Comparison of ENCODE assay signal across 8 cellular contexts in genomic region chr17:44324092-44324570, GRCh38. TPM values are rescaled to one million over a fixed set of nuclear protein-coding genes. Genes with fewer than 3 reads are reported as not detected.
DNase-seq lines count a peak whose midpoint lies in the region; ATAC-seq and TF ChIP-seq lines count a peak whose summit lies in the region.

No MANE protein-coding gene starts in this region.

- no peaks in the 10 kb centered on the region for H3K9me3 ChIP-seq in CD4-positive, CD25-positive, alpha-beta regulatory T cell (ENCODE audit: control insufficient read depth in 2 of 2, low read length in 2 of 2)
- H3K9me3 ChIP-seq in WERI-Rb-1 (ENCODE audit: severe bottlenecking) (peaks cover 8% of the 10 kb centered on the region), heart left ventricle (no peaks in the 10 kb centered on the region), sigmoid colon (no peaks in the 10 kb centered on the region)

- TF ChIP-seq POLR2A in heart left ventricle (IDR thresholded peaks at IDR 0.05) (no peak), sigmoid colon (IDR thresholded peaks at IDR 0.05) (no peak)

- H3K27ac Mint-ChIP-seq in CD4-positive, CD25-positive, alpha-beta regulatory T cell: no peak overlapping the region

- H3K36me3 ChIP-seq in CD4-positive, CD25-positive, alpha-beta regulatory T cell (ENCODE audit: control insufficient read depth, insufficient read depth, low read length): peaks cover 21% of the 10 kb centered on the region
- H3K36me3 ChIP-seq in WERI-Rb-1 (peaks cover 41% of the 10 kb centered on the region), heart left ventricle (peaks cover 0 to 35% (median 31%) of the 10 kb centered on the region in 9 donors), sigmoid colon (peaks cover 22 to 36% (median 31%) of the 10 kb centered on the region in 4 donors)

- 0 to 2% (median 1%) methylated on average over 7 to 38 of the region's 38 CpGs for WGBS in heart left ventricle, 4 donors
- 1 to 2% methylated on average over 38 of the region's 38 CpGs for WGBS in sigmoid colon, 2 donors

- peak overlapping the region; percentile 93 for H3K27ac ChIP-seq in CD4-positive, CD25-positive, alpha-beta regulatory T cell (ENCODE audit: insufficient read depth, low read length, poor library complexity, severe bottlenecking)
- H3K27ac ChIP-seq in WERI-Rb-1 (peak overlapping the region; percentile 87), heart left ventricle (peak overlapping the region in 11 of 12 donors; percentile 72 to 98 (median 95)), sigmoid colon (peak overlapping the region; percentile 94 to 99 (median 97))

- TF ChIP-seq CTCF in WERI-Rb-1 (IDR thresholded peaks at IDR 0.05; ENCODE audit: low read depth, low read length) (no peak), heart left ventricle (IDR thresholded peaks at IDR 0.05) (no peak), sigmoid colon (IDR thresholded peaks at IDR 0.05) (no peak)

- H3K4me1 Mint-ChIP-seq in CD4-positive, CD25-positive, alpha-beta regulatory T cell: peaks cover 2 to 45% (median 10%) of the 10 kb centered on the region in 4 donors

- peaks cover 0 to 2% (median 0%) of the 10 kb centered on the region in 7 donors for H3K9me3 Mint-ChIP-seq in CD4-positive, CD25-positive, alpha-beta regulatory T cell

- no peak for ATAC-seq in CD4-positive, CD25-positive, alpha-beta regulatory T cell (ENCODE audit: low read depth in 2 of 2)
- ATAC-seq in heart left ventricle: peak in 1 of 4 donors; percentile 3

- TF ChIP-seq EP300 in sigmoid colon (IDR thresholded peaks at IDR 0.05): no peak

- H3K27me3 ChIP-seq in CD4-positive, CD25-positive, alpha-beta regulatory T cell (ENCODE audit: control insufficient read depth, insufficient read depth, low read length): no peaks in the 10 kb centered on the region
- no peaks in the 10 kb centered on the region for H3K27me3 ChIP-seq in WERI-Rb-1 (ENCODE audit: insufficient read depth, low read depth, severe bottlenecking)
- no peaks in the 10 kb centered on the region for H3K27me3 ChIP-seq in heart left ventricle
- no peaks in the 10 kb centered on the region for H3K27me3 ChIP-seq in sigmoid colon

- intact Hi-C loops in heart left ventricle (cut with DNase I): loop anchor here in 3 of 10 donors (2.0 kb wide), 2 partner anchors 105 to 107 kb away; partner anchors contain the start of gene UBTF (in 2 of the 3)
- intact Hi-C loops in sigmoid colon (cut with DNase I): loop anchor here (1.0 kb wide), 2 partner anchors 16 to 103 kb away; partner anchors contain the start of gene RUNDC3A

- H3K36me3 Mint-ChIP-seq in CD4-positive, CD25-positive, alpha-beta regulatory T cell: peaks cover 4% of the 10 kb centered on the region

- POLR2A ChIA-PET in HEK293T (lab: Yijun Ruan, JAX): interaction anchor here (1.0 to 2.0 kb wide), 6 partner anchors 23 to 201 kb away, joined by 3 to 11 read pairs (median 4); partner anchors contain the start of genes HDAC5, TMUB2 and UBTF

- H3K4me1 ChIP-seq in CD4-positive, CD25-positive, alpha-beta regulatory T cell (ENCODE audit: control insufficient read depth, insufficient read depth, low read length, poor library complexity, severe bottlenecking): peaks cover 18% of the 10 kb centered on the region
- H3K4me1 ChIP-seq in heart left ventricle: peaks cover 5 to 38% (median 22%) of the 10 kb centered on the region in 12 donors
- peaks cover 0 to 35% (median 26%) of the 10 kb centered on the region in 4 donors for H3K4me1 ChIP-seq in sigmoid colon

- CTCF ChIA-PET in HEK293T (lab: Yijun Ruan, JAX): interaction anchor here (1.1 kb wide), 1 partner anchor 39 kb away, joined by 3 read pairs; the partner anchor contains the start of gene FAM171A2

- peak overlapping the region; percentile 74 to 86 (median 80) for H3K4me3 Mint-ChIP-seq in CD4-positive, CD25-positive, alpha-beta regulatory T cell

- H3K27me3 Mint-ChIP-seq in CD4-positive, CD25-positive, alpha-beta regulatory T cell: peaks cover 5% of the 10 kb centered on the region

- DNase-seq in CD4-positive, CD25-positive, alpha-beta regulatory T cell: no peak
- DNase-seq in HEK293T (ENCODE audit: extremely low spot score): no peak
- no peak for DNase-seq in WERI-Rb-1
- no peak for DNase-seq in heart left ventricle
- no peak for DNase-seq in sigmoid colon
- no peak for DNase-seq in SHP77 (lab: John Stamatoyannopoulos, UW)
- no peak for DNase-seq in NCI-H345 (lab: John Stamatoyannopoulos, UW)
- no peak for DNase-seq in NCI-H446 (lab: John Stamatoyannopoulos, UW)

- H3K4me3 ChIP-seq in CD4-positive, CD25-positive, alpha-beta regulatory T cell (ENCODE audit: low read depth, low read length): peak overlapping the region; percentile 41
- H3K4me3 ChIP-seq in WERI-Rb-1 (ENCODE audit: low read depth, low read length) (peak overlapping the region; percentile 91), heart left ventricle (peak overlapping the region; percentile 82 to 99 (median 94)), sigmoid colon (peak overlapping the region; percentile 67 to 97 (median 88))

TF ChIP-seq in HEK293T, 16 proteins besides CTCF, POLR2A, EP300 and RAD21:
- TF ChIP-seq NFRKB (IDR thresholded peaks at IDR 0.05) (no peak), L3MBTL2 (conservative IDR thresholded peaks at IDR 0.05) (peak; percentile 85)

RNA-seq across cellular contexts. Expression of gene SLC25A39, which starts 0.5 kb away (rescaled TPM):
- total RNA-seq in CD4-positive, CD25-positive, alpha-beta regulatory T cell: 64.7 TPM
- polyA plus RNA-seq in CD4-positive, CD25-positive, alpha-beta regulatory T cell: 100 to 1,000 TPM in 1 of 4 donors, 10 to 100 TPM in 3; 93.8 to 112 (median 98.4) TPM
- total RNA-seq in heart left ventricle (10 to 100 TPM; 37.2 to 78.5 (median 49.7) TPM), sigmoid colon (10 to 100 TPM; 39.0 to 51.8 (median 43.3) TPM)
- polyA plus RNA-seq in heart left ventricle (10 to 100 TPM; 60.2 to 96.0 TPM), sigmoid colon (100 to 1,000 TPM; 121 to 163 (median 136) TPM)

RNA-seq across cellular contexts. Expression of gene RUNDC3A, which starts 15.7 kb away (rescaled TPM):
- 0.27 TPM for total RNA-seq in CD4-positive, CD25-positive, alpha-beta regulatory T cell
- under 1 TPM in 1 of 4 donors, not detected in 3; 0.96 TPM for polyA plus RNA-seq in CD4-positive, CD25-positive, alpha-beta regulatory T cell
- 1 to 10 TPM in 2 of 9 donors, under 1 TPM in 6, not detected in 1; 0.27 to 1.3 (median 0.57) TPM for total RNA-seq in heart left ventricle
- under 1 TPM; 0.19 to 0.57 TPM for polyA plus RNA-seq in heart left ventricle
- 10 to 100 TPM in 1 of 4 donors, 1 to 10 TPM in 3; 1.2 to 10.5 (median 6.0) TPM for total RNA-seq in sigmoid colon
- polyA plus RNA-seq in sigmoid colon: 1 to 10 TPM in 2 of 3 donors, under 1 TPM in 1; 0.46 to 2.5 (median 1.2) TPM

RNA-seq across cellular contexts. Expression of gene GRN, which starts 21.0 kb away (rescaled TPM):
- 24.3 TPM for total RNA-seq in CD4-positive, CD25-positive, alpha-beta regulatory T cell
- 10 to 100 TPM; 29.1 to 39.4 (median 33.7) TPM for polyA plus RNA-seq in CD4-positive, CD25-positive, alpha-beta regulatory T cell
- total RNA-seq in heart left ventricle (100 to 1,000 TPM in 8 of 9 donors, 10 to 100 TPM in 1; 94.8 to 451 (median 196) TPM), sigmoid colon (100 to 1,000 TPM; 141 to 245 (median 171) TPM)
- polyA plus RNA-seq in heart left ventricle (100 to 1,000 TPM in 1 of 2 donors, 10 to 100 TPM in 1; 44.6 to 105 TPM), sigmoid colon (100 to 1,000 TPM in 2 of 3 donors, 10 to 100 TPM in 1; 69.7 to 245 (median 218) TPM)

RNA-seq across cellular contexts. Expression of gene FAM171A2, which starts 39.5 kb away (rescaled TPM):
- 0.25 TPM for total RNA-seq in CD4-positive, CD25-positive, alpha-beta regulatory T cell
- under 1 TPM in 2 of 4 donors, not detected in 2; 0.07 to 0.09 TPM for polyA plus RNA-seq in CD4-positive, CD25-positive, alpha-beta regulatory T cell
- total RNA-seq in heart left ventricle (1 to 10 TPM in 3 of 9 donors, under 1 TPM in 6; 0.40 to 2.1 (median 0.87) TPM), sigmoid colon (1 to 10 TPM in 3 of 4 donors, under 1 TPM in 1; 0.66 to 1.7 (median 1.5) TPM)
- polyA plus RNA-seq in heart left ventricle (under 1 TPM; 0.42 to 0.51 TPM), sigmoid colon (under 1 TPM in 1 of 3 donors, not detected in 2; 0.67 TPM)

RNA-seq across cellular contexts. Expression of gene SLC4A1, which starts 56.2 kb away (rescaled TPM):
- not detected for total RNA-seq in CD4-positive, CD25-positive, alpha-beta regulatory T cell
- polyA plus RNA-seq in CD4-positive, CD25-positive, alpha-beta regulatory T cell: not detected
- total RNA-seq in heart left ventricle (1 to 10 TPM in 1 of 9 donors, under 1 TPM in 7, not detected in 1; 0.29 to 3.3 (median 0.61) TPM), sigmoid colon (under 1 TPM in 1 of 4 donors, not detected in 3; under 0.01 TPM)
- polyA plus RNA-seq in heart left ventricle (under 1 TPM in 1 of 2 donors, not detected in 1; 0.03 TPM), sigmoid colon (under 1 TPM in 1 of 3 donors, not detected in 2; 0.23 TPM)

Comparison
In these comparisons a context has a peak if more than half of its experiments do, and no peak if none do; other contexts are left out.
1. H3K4me3 ChIP-seq: peak in every context shown above with its lines; median percentile 94 in heart left ventricle; 91 in WERI-Rb-1; 88 in sigmoid colon; 41 in CD4-positive, CD25-positive, alpha-beta regulatory T cell.